20 cellular contexts compared by ENCODE assay signal in genomic region chr3:38689774-38690173, GRCh38. TPM values are rescaled to one million over a fixed set of nuclear protein-coding genes. Genes with fewer than 3 reads are reported as not detected.
DNase-seq lines count a peak whose midpoint lies in the region; ATAC-seq and TF ChIP-seq lines count a peak whose summit lies in the region.
"Had no signal": no experiment of that assay in that cellular context is flagged by ENCODE, and none has a peak within 500 bp of the region (broad histone marks: within the 10 kb centered on the region; RNA-seq: fewer than 3 reads in every experiment).

No MANE protein-coding gene starts in this region.

- no CpG with 5 or more reads among the region's 3 CpGs for WGBS in IMR-90 (ENCODE audit: extremely low coverage in 2 of 2, insufficient read length in 1 of 2), 2 experiments

- no peak overlapping the region for H2AFZ ChIP-seq in IMR-90 (replicated peaks; ENCODE audit: low read length, poor library complexity)

- no peak overlapping the region for H2BK20ac ChIP-seq in IMR-90 (ENCODE audit: low read depth, low read length)

- H4K20me1 ChIP-seq in IMR-90 (ENCODE audit: insufficient read depth, low read length) = no peaks in the 10 kb centered on the region

- H4K5ac ChIP-seq in IMR-90 (ENCODE audit: low read depth, low read length) = no peak overlapping the region

- DNase-seq in left ventricle myocardium inferior (no peak), Right ventricle myocardium inferior (ENCODE audit: missing footprints) (no peak), IMR-90 (peak; percentile 17), cardiac fibroblast (ENCODE audit: low read depth in 2 of 2) (peak; percentile 2 to 13), DMS53 (lab: John Stamatoyannopoulos, UW) (no peak), lower lobe of right lung (no peak)
- no peak for DNase-seq in activated CD4-positive, CD25-positive, alpha-beta regulatory T cell (lab: John Stamatoyannopoulos, UW)
- DNase-seq: BE2C; CD4-positive, CD25-positive, alpha-beta regulatory T cell; DMS153; HCEC 1CT; NCI-H1092; NCI-H1417 treated with DMSO at 0.1 percent for 48 hours; NCI-H1694 treated with DMSO at 0.1 percent for 48 hours; NCI-H2081; NCI-H2227 treated with DMSO at 0.1 percent for 48 hours; NCI-H510A; NCI-H69 had no signal

- no peak overlapping the region for H3K4me2 ChIP-seq in IMR-90 (ENCODE audit: low read depth, low read length)

- H3K56ac ChIP-seq in IMR-90 (ENCODE audit: extremely low read depth, insufficient read depth, low read length) = no peak overlapping the region

- no peaks in the 10 kb centered on the region for H3K4me1 ChIP-seq in left ventricle myocardium inferior
- no peaks in the 10 kb centered on the region; the same call in 1 of the 2 replicates for H3K4me1 ChIP-seq in IMR-90 (ENCODE audit: control insufficient read depth, insufficient read depth, low read length)
- H3K4me1 ChIP-seq in lower lobe of right lung = no peaks in the 10 kb centered on the region
- H3K4me1 ChIP-seq: BE2C had no signal

- no peak overlapping the region for H2AK9ac ChIP-seq in IMR-90 (replicated peaks; ENCODE audit: low read depth, low read length, poor library complexity)

- in situ Hi-C loops in IMR-90 (cut with MboI; ENCODE audit: low sequenced_read_pairs) = no loop called here

- no peak overlapping the region for H3K18ac ChIP-seq in IMR-90 (ENCODE audit: low read depth, low read length)

- H3K27me3 ChIP-seq in left ventricle myocardium inferior (ENCODE audit: low read depth) = no peaks in the 10 kb centered on the region
- H3K27me3 ChIP-seq in IMR-90 (ENCODE audit: control insufficient read depth, insufficient read depth, low read length) = peaks cover 2% of the 10 kb centered on the region; the same call in 1 of the 2 replicates
- no peaks in the 10 kb centered on the region for H3K27me3 ChIP-seq in lower lobe of right lung (ENCODE audit: low read depth)
- H3K27me3 ChIP-seq: BE2C had no signal

- BruUV-seq in IMR-90 (replicated peaks; lab: Mats Ljungman, UMichigan) = no TSS peak

- no peak for TF ChIP-seq POLR2A in IMR-90 (IDR thresholded peaks at IDR 0.05; ENCODE audit: low read depth, low read length)

- H3K27ac ChIP-seq in left ventricle myocardium inferior (replicated peaks) (no peak overlapping the region), IMR-90 (ENCODE audit: insufficient read depth, low read length) (no peak overlapping the region), lower lobe of right lung (no peak overlapping the region)

- intact Hi-C loops in left ventricle myocardium inferior (cut with micrococcal nuclease) (no loop called here), Right ventricle myocardium inferior (cut with DNase I) (loop anchor here (1.0 kb wide), 1 partner anchor 154 kb away; no protein-coding TSS in a partner anchor), IMR-90 (cut with micrococcal nuclease) (loop anchor here (5.0 kb wide), 1 partner anchor 153 kb away; no protein-coding TSS in a partner anchor), lower lobe of right lung (cut with DNase I) (no loop called here)

- no peak overlapping the region for H2BK15ac ChIP-seq in IMR-90 (ENCODE audit: low read depth, low read length)

- H3K14ac ChIP-seq in IMR-90 (replicated peaks; ENCODE audit: low read depth, low read length) = no peak overlapping the region

- ATAC-seq in Right ventricle myocardium inferior = no peak
- peak; percentile 51; the same call in 1 of the 2 replicates for ATAC-seq in IMR-90 (ENCODE audit: low read depth)
- ATAC-seq in lower lobe of right lung = no peak
- ATAC-seq: Panc1 had no signal

- H4K91ac ChIP-seq in IMR-90 (ENCODE audit: insufficient read depth, low read depth, low read length) = no peak overlapping the region

- no peaks in the 10 kb centered on the region for H3K36me3 ChIP-seq in left ventricle myocardium inferior
- H3K36me3 ChIP-seq in IMR-90 (ENCODE audit: control insufficient read depth, insufficient read depth, low read length) = no peaks in the 10 kb centered on the region
- H3K36me3 ChIP-seq in lower lobe of right lung = no peaks in the 10 kb centered on the region
- H3K36me3 ChIP-seq: BE2C had no signal

- TF ChIP-seq RAD21 in IMR-90 (IDR thresholded peaks at IDR 0.05; ENCODE audit: low read length) = no peak

- no peak overlapping the region for H3K4ac ChIP-seq in IMR-90 (ENCODE audit: low read depth, low read length)

- H3K23ac ChIP-seq in IMR-90 (ENCODE audit: low read depth, low read length) = no peak overlapping the region

- H3K9me3 ChIP-seq in left ventricle myocardium inferior (replicated peaks) = no peaks in the 10 kb centered on the region
- no peaks in the 10 kb centered on the region for H3K9me3 ChIP-seq in IMR-90 (ENCODE audit: control insufficient read depth, insufficient read depth, low read length)
- no peaks in the 10 kb centered on the region for H3K9me3 ChIP-seq in lower lobe of right lung
- H3K9me3 ChIP-seq: BE2C had no signal

- POLR2A ChIA-PET in IMR-90 (lab: Charles Lee; ENCODE audit: unreplicated experiment) = no interaction called here

- CTCF ChIA-PET in IMR-90 (lab: Yijun Ruan, JAX) = interaction anchor here (0.8 to 0.9 kb wide), 2 partner anchors 149 to 310 kb away, joined by 3 to 4 read pairs; no protein-coding TSS in a partner anchor

- H2AK5ac ChIP-seq in IMR-90 (ENCODE audit: low read depth, low read length) = no peak overlapping the region

- no peak overlapping the region for H2BK120ac ChIP-seq in IMR-90 (ENCODE audit: low read depth, low read length)

- H3K9me1 ChIP-seq in IMR-90 (ENCODE audit: insufficient read depth, low read length) = no peaks in the 10 kb centered on the region

- no peak overlapping the region for H3K9ac ChIP-seq in IMR-90 (ENCODE audit: low read depth, low read length)

- H4K8ac ChIP-seq in IMR-90 (ENCODE audit: low read depth in 2 of 2, low read length in 2 of 2) = no peak overlapping the region

- TF ChIP-seq CTCF in left ventricle myocardium inferior (IDR thresholded peaks at IDR 0.05; ENCODE audit: borderline replicate concordance) (peak; percentile 46), IMR-90 (conservative IDR thresholded peaks at IDR 0.05; ENCODE audit: low read depth, low read length) (peak; percentile 25; the same call in 1 of the 2 replicates), cardiac fibroblast (IDR thresholded peaks at IDR 0.05; ENCODE audit: low read depth, low read length) (no peak), lower lobe of right lung (IDR thresholded peaks at IDR 0.05) (no peak)

- no peak overlapping the region for H2BK5ac ChIP-seq in IMR-90 (ENCODE audit: low read depth, low read length, poor library complexity, severe bottlenecking)

- no peaks in the 10 kb centered on the region for H3K79me1 ChIP-seq in IMR-90 (ENCODE audit: low read depth in 1 of 2, low read length in 2 of 2)

- H3K4me3 ChIP-seq in left ventricle myocardium inferior (no peak overlapping the region), IMR-90 (ENCODE audit: insufficient read depth, low read depth, low read length) (no peak overlapping the region), cardiac fibroblast (replicated peaks in 1 of 2; ENCODE audit: low read depth in 2 of 2, low read length in 2 of 2) (no peak overlapping the region), lower lobe of right lung (no peak overlapping the region)

- dilution Hi-C loops in IMR-90 (cut with HindIII; ENCODE audit: low sequenced_read_pairs, unreplicated experiment) = no loop called here

TF ChIP-seq in IMR-90, 13 proteins besides CTCF, POLR2A, EP300 and RAD21:
- TF ChIP-seq SMC3 (IDR thresholded peaks at IDR 0.05; ENCODE audit: low read depth, low read length) (no peak), RCOR1 (IDR thresholded peaks at IDR 0.05; ENCODE audit: insufficient replicate concordance, low read length) (no peak), RFX5 (IDR thresholded peaks at IDR 0.05; ENCODE audit: low read depth, low read length) (no peak)
TF ChIP-seq in IMR-90: peak in this region for 0.

RNA-seq across cellular contexts. Expression of gene SCN5A, which starts 40.3 kb away (rescaled TPM):
- total RNA-seq in left ventricle myocardium inferior = 239 TPM
- 163 TPM for total RNA-seq in Right ventricle myocardium inferior
- 1.7 and 2.0 TPM in 2 replicates for total RNA-seq in IMR-90 (2012; rRNA removed)
- 1.9 and 2.1 TPM in 2 replicates for polyA plus RNA-seq in IMR-90 (2012; rRNA removed)
- polyA plus RNA-seq in IMR-90 (2012; cell fraction: cytosol; rRNA removed) = 1.1 and 1.2 TPM in 2 replicates
- polyA plus RNA-seq in IMR-90 (2012; cell fraction: nucleus; rRNA removed; ENCODE audit: low replicate concordance) = 3.7 and 4.2 TPM in 2 replicates
- total RNA-seq in lower lobe of right lung = 0.24 TPM
- total RNA-seq: CD4-positive, CD25-positive, alpha-beta regulatory T cell had no signal
- polyA plus RNA-seq: CD4-positive, CD25-positive, alpha-beta regulatory T cell; IgD-negative memory B cell had no signal

Comparison
In these comparisons a context has a peak if more than half of its experiments do, and no peak if none do; other contexts are left out.
1. intact Hi-C loops: an anchor here in Right ventricle myocardium inferior (1.0 kb wide) and IMR-90 (5.0 kb wide); none called in left ventricle myocardium inferior and lower lobe of right lung.
2. DNase-seq: peak in IMR-90 (single experiment) and cardiac fibroblast (2 of 2); none in left ventricle myocardium inferior (single experiment), Right ventricle myocardium inferior (single experiment), activated CD4-positive, CD25-positive, alpha-beta regulatory T cell (0 of 4), DMS53 (single experiment) and lower lobe of right lung (single experiment).
3. CTCF ChIP-seq: peak in left ventricle myocardium inferior (single experiment) and IMR-90 (single experiment); none in cardiac fibroblast (single experiment) and lower lobe of right lung (single experiment).
4. RNA of gene SCN5A, which starts 40.3 kb away (total RNA-seq): 239 TPM in left ventricle myocardium inferior (single experiment) and 163 TPM in Right ventricle myocardium inferior (single experiment); 1.7 to 2.0 TPM in IMR-90 and 0.24 TPM in lower lobe of right lung (single experiment); every median in the first group is over 10 times any median in the second.